Comparison of ENCODE assay signal across 22 cellular contexts in the genomic region with DNA sequence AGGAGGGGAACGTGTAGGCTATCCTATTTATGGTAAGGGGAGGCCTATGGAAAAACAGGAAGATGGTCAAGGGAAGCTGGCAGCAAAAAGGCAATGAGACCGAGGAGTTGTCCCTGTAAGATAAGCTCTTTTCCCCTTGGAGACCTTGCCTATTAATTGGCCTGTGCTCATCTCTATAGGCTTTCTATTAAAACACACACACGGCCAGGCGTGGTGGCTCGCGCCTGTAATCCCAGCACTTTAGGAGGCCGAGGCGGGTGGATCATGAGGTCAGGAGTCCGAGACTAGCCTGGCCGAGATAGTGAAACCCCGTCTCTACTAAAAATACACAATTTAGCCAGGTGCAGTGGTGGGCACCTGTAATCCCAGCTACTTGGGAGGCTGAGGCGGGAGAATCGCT. TPM values are rescaled to one million over a fixed set of nuclear protein-coding genes. Genes with fewer than 3 reads are reported as not detected.
DNase-seq lines count a peak whose midpoint lies in the region; ATAC-seq, FAIRE-seq and TF ChIP-seq lines count a peak whose summit lies in the region.
"Had no signal": no experiment of that assay in that cellular context is flagged by ENCODE, and none has a peak within 500 bp of the region (broad histone marks: within the 10 kb centered on the region; RNA-seq: fewer than 3 reads in every experiment).

No MANE protein-coding gene starts in this region.

- POLR2A ChIA-PET in SK-N-SH (lab: Yijun Ruan, JAX), result interaction anchor here (1.4 to 4.3 kb wide), 4 partner anchors 9 to 94 kb away, joined by 3 to 29 read pairs (median 9); partner anchors contain the start of gene EPAS1

- no peaks in the 10 kb centered on the region for H3K9me3 Mint-ChIP-seq in astrocyte (ENCODE audit: unreplicated experiment)
- H3K9me3 Mint-ChIP-seq: activated naive CD4-positive, alpha-beta T cell treated with anti-CD3 and anti-CD28 coated beads, Interleukin-2, amount 10 ng/mL, durations not matched to agents 7 days and 5 days; mesothelial cell of epicardium; stimulated activated naive CD8-positive, alpha-beta T cell treated with anti-CD3 and anti-CD28 coated beads, Interleukin-15, amount 100 ng/mL, for 72 hours had no signal

- no peak for TF ChIP-seq EP300 in SK-N-SH (IDR thresholded peaks at IDR 0.05; ENCODE audit: borderline replicate concordance in 1 of 2, low read depth in 1 of 2, low read length in 1 of 2)

- peaks cover 51% of the 10 kb centered on the region for H3F3A ChIP-seq in SK-N-SH (replicated peaks; ENCODE audit: insufficient read depth)
- H3F3A ChIP-seq in smooth muscle cell (ENCODE audit: low read depth), result peaks cover 49% of the 10 kb centered on the region

- no peak for FAIRE-seq in astrocyte (lab: Jason Lieb, UNC)

- no peak overlapping the region for H3K4me3 Mint-ChIP-seq in astrocyte (ENCODE audit: unreplicated experiment)
- H3K4me3 Mint-ChIP-seq: activated naive CD4-positive, alpha-beta T cell treated with anti-CD3 and anti-CD28 coated beads, Interleukin-2, amount 10 ng/mL, durations not matched to agents 7 days and 5 days; B cell; mesothelial cell of epicardium; stimulated activated naive CD8-positive, alpha-beta T cell treated with anti-CD3 and anti-CD28 coated beads, Interleukin-15, amount 100 ng/mL, for 72 hours had no signal

- peaks cover 65 to 93% of the 10 kb centered on the region in 2 experiments for H3K4me1 ChIP-seq in SK-N-SH (ENCODE audit: control insufficient read depth in 1 of 2, insufficient read depth in 2 of 2, low read depth in 1 of 2, low read length in 1 of 2)
- H3K4me1 ChIP-seq in astrocyte (ENCODE audit: insufficient read depth, low read length), result peaks cover 41% of the 10 kb centered on the region
- H3K4me1 ChIP-seq in left lung, result peaks cover 65 to 98% of the 10 kb centered on the region in 2 donors
- H3K4me1 ChIP-seq in smooth muscle cell (ENCODE audit: low read depth), result peaks cover 25% of the 10 kb centered on the region

- no peak for DNase-seq in SK-N-SH
- no peak for DNase-seq in astrocyte (ENCODE audit: low read depth)
- no peak for DNase-seq in left lung
- no peak for DNase-seq in smooth muscle cell (lab: John Stamatoyannopoulos, UW; ENCODE audit: unreplicated experiment)
- DNase-seq in SIG-M5 (lab: John Stamatoyannopoulos, UW), result no peak
- DNase-seq: activated naive CD4-positive, alpha-beta T cell treated with anti-CD3 and anti-CD28 coated beads, Interleukin-2, amount 10 ng/mL, durations not matched to agents 7 days and 5 days; activated T-cell treated with anti-CD3 and anti-CD28 coated beads, Interleukin-2, amount 50 U/mL, for 48 hours; aorta; DMS79 treated with DMSO at 0.1 percent for 48 hours; hippocampal formation; NCI-H1105; NCI-H510A treated with DMSO at 0.1 percent for 48 hours; spleen; stimulated activated CD4-positive, alpha-beta T cell treated with anti-CD3 and anti-CD28 coated beads, Interleukin-4, amount 100 ng/mL, for 24 hours; stimulated activated naive CD8-positive, alpha-beta T cell treated with anti-CD3 and anti-CD28 coated beads, Interleukin-15, amount 100 ng/mL, for 72 hours had no signal

- H3K27me3 Mint-ChIP-seq in astrocyte (ENCODE audit: low read depth, unreplicated experiment), result no peaks in the 10 kb centered on the region

- H3K27ac Mint-ChIP-seq in astrocyte (ENCODE audit: unreplicated experiment), result peak overlapping the region; percentile 71
- H3K27ac Mint-ChIP-seq: activated naive CD4-positive, alpha-beta T cell treated with anti-CD3 and anti-CD28 coated beads, Interleukin-2, amount 10 ng/mL, durations not matched to agents 7 days and 5 days; B cell; mesothelial cell of epicardium; stimulated activated naive CD8-positive, alpha-beta T cell treated with anti-CD3 and anti-CD28 coated beads, Interleukin-15, amount 100 ng/mL, for 72 hours had no signal

- no peaks in the 10 kb centered on the region for H3K27me3 ChIP-seq in SK-N-SH (ENCODE audit: insufficient read depth)
- H3K27me3 ChIP-seq in astrocyte (ENCODE audit: insufficient read depth, low read length), result no peaks in the 10 kb centered on the region
- no peaks in the 10 kb centered on the region for H3K27me3 ChIP-seq in left lung
- no peaks in the 10 kb centered on the region for H3K27me3 ChIP-seq in smooth muscle cell (ENCODE audit: low read depth)
- H3K27me3 ChIP-seq: spleen had no signal

- H3K4me1 Mint-ChIP-seq in astrocyte (ENCODE audit: low read depth, unreplicated experiment), result peaks cover 50% of the 10 kb centered on the region
- H3K4me1 Mint-ChIP-seq: B cell had no signal

- CTCF ChIA-PET in SK-N-SH (lab: Yijun Ruan, JAX), result interaction anchor here (1.0 to 6.8 kb wide), 7 partner anchors 11 to 37 kb away, joined by 3 to 56 read pairs (median 10); partner anchors contain the start of gene EPAS1

- no peaks in the 10 kb centered on the region for H3K9me2 ChIP-seq in SK-N-SH

- no peak for TF ChIP-seq CTCF in SK-N-SH (IDR thresholded peaks at IDR 0.05)
- TF ChIP-seq CTCF in astrocyte (IDR thresholded peaks at IDR 0.05; ENCODE audit: insufficient read depth, low read depth, low read length), result no peak
- no peak for TF ChIP-seq CTCF in left lung (IDR thresholded peaks at IDR 0.05)
- TF ChIP-seq CTCF in smooth muscle cell (IDR thresholded peaks at IDR 0.05; ENCODE audit: borderline replicate concordance, insufficient read depth, poor library complexity, severe bottlenecking), result no peak

- H3K27ac ChIP-seq in SK-N-SH (ENCODE audit: low read depth in 2 of 2, low read length in 1 of 2), result peak overlapping the region; percentile 100
- H3K27ac ChIP-seq in astrocyte (ENCODE audit: low read depth, low read length), result no peak overlapping the region
- H3K27ac ChIP-seq in left lung, result peak overlapping the region; percentile 37 to 51
- peak overlapping the region; percentile 96 for H3K27ac ChIP-seq in smooth muscle cell (ENCODE audit: low read depth)
- H3K27ac ChIP-seq: 22Rv1 had no signal

- intact Hi-C loops in left lung (cut with DNase I), result no loop called here

- no peaks in the 10 kb centered on the region for H4K20me1 ChIP-seq in SK-N-SH (ENCODE audit: insufficient read depth)
- H4K20me1 ChIP-seq in astrocyte (ENCODE audit: insufficient read depth, low read length), result no peaks in the 10 kb centered on the region
- H4K20me1 ChIP-seq in smooth muscle cell (ENCODE audit: low read depth), result peaks cover 57% of the 10 kb centered on the region

- peak overlapping the region; percentile 79 for H3K4me2 ChIP-seq in SK-N-SH
- peak overlapping the region; percentile 40 for H3K4me2 ChIP-seq in astrocyte (ENCODE audit: low read length)
- peak overlapping the region; percentile 60 for H3K4me2 ChIP-seq in smooth muscle cell

- H3K9me3 ChIP-seq in SK-N-SH (no peaks in the 10 kb centered on the region), astrocyte (ENCODE audit: insufficient read depth, low read depth, low read length) (no peaks in the 10 kb centered on the region), left lung (no peaks in the 10 kb centered on the region), smooth muscle cell (replicated peaks; ENCODE audit: low read depth) (no peaks in the 10 kb centered on the region)
- H3K9me3 ChIP-seq: spleen had no signal

- peaks cover 91% of the 10 kb centered on the region for H3K79me2 ChIP-seq in SK-N-SH (ENCODE audit: insufficient read depth)
- H3K79me2 ChIP-seq in astrocyte (ENCODE audit: insufficient read depth, low read length), result no peaks in the 10 kb centered on the region
- peaks cover 64% of the 10 kb centered on the region for H3K79me2 ChIP-seq in smooth muscle cell (ENCODE audit: low read depth)

- H2AFZ ChIP-seq in SK-N-SH (ENCODE audit: low read depth) (no peak overlapping the region), astrocyte (ENCODE audit: low read depth, low read length) (no peak overlapping the region), smooth muscle cell (ENCODE audit: low read depth) (no peak overlapping the region)

- ATAC-seq in SK-N-SH treated with all-trans-retinoic acid at 6 μM for 48 hours (no peak), left lung (no peak), GM18909 (IDR thresholded peaks at IDR 0.05; ENCODE audit: poor library complexity, unreplicated experiment) (no peak), HG03097 (IDR thresholded peaks at IDR 0.05; ENCODE audit: low FRiP score, unreplicated experiment) (no peak)
- ATAC-seq: stimulated activated naive CD8-positive, alpha-beta T cell treated with anti-CD3 and anti-CD28 coated beads, Interleukin-15, amount 100 ng/mL, for 72 hours had no signal

- H3K4me3 ChIP-seq in SK-N-SH (ENCODE audit: low read depth in 2 of 2, low read length in 1 of 2), result no peak overlapping the region
- H3K4me3 ChIP-seq in astrocyte (ENCODE audit: insufficient read depth, low read depth, low read length), result no peak overlapping the region
- H3K4me3 ChIP-seq in left lung, result no peak overlapping the region
- H3K4me3 ChIP-seq in smooth muscle cell, result no peak overlapping the region
- H3K4me3 ChIP-seq: spleen had no signal

- TF ChIP-seq RAD21 in SK-N-SH (IDR thresholded peaks at IDR 0.05; ENCODE audit: low read length), result no peak

- peaks cover 2% of the 10 kb centered on the region for H3K36me3 Mint-ChIP-seq in astrocyte (ENCODE audit: low read depth, unreplicated experiment)
- H3K36me3 Mint-ChIP-seq: activated naive CD4-positive, alpha-beta T cell treated with anti-CD3 and anti-CD28 coated beads, Interleukin-2, amount 10 ng/mL, durations not matched to agents 7 days and 5 days; mesothelial cell of epicardium had no signal

- H3K9ac ChIP-seq in SK-N-SH, result peak overlapping the region; percentile 7; the same call in 1 of the 2 replicates
- no peak overlapping the region for H3K9ac ChIP-seq in astrocyte (ENCODE audit: low read length)
- H3K9ac ChIP-seq in smooth muscle cell (ENCODE audit: low read depth), result no peak overlapping the region

- H3K36me3 ChIP-seq in SK-N-SH (replicated peaks in 1 of 2; ENCODE audit: control insufficient read depth in 1 of 2, insufficient read depth in 2 of 2, low read length in 1 of 2) (peaks cover 0 to 2% of the 10 kb centered on the region in 2 experiments), astrocyte (ENCODE audit: insufficient read depth, low read length) (no peaks in the 10 kb centered on the region), left lung (no peaks in the 10 kb centered on the region), smooth muscle cell (ENCODE audit: low read depth) (no peaks in the 10 kb centered on the region)
- H3K36me3 ChIP-seq: spleen had no signal

- WGBS in SK-N-SH (ENCODE audit: low lambda C conversion rate), result 88% methylated on average over 13 of the region's 13 CpGs
- WGBS in smooth muscle cell (ENCODE audit: low lambda C conversion rate), result 82% methylated on average over 13 of the region's 13 CpGs

TF ChIP-seq in SK-N-SH, 30 proteins besides CTCF, POLR2A, EP300 and RAD21 (continues in another document):
- TF ChIP-seq RXRA (IDR thresholded peaks at IDR 0.05; ENCODE audit: borderline replicate concordance, low read depth), result no peak
- TF ChIP-seq JUND (IDR thresholded peaks at IDR 0.05), result no peak

RNA-seq across cellular contexts. Expression of gene EPAS1, which starts 32.1 kb away (rescaled TPM):
- polyA plus RNA-seq in SK-N-SH (2012; rRNA removed) (69.2 and 92.2 TPM in 2 replicates), smooth muscle cell (31.7 and 61.5 TPM in 2 replicates)
- polyA plus RNA-seq in SK-N-SH (2012; cell fraction: cytosol; rRNA removed), result 66.4 and 74.6 TPM in 2 replicates
- polyA plus RNA-seq in SK-N-SH (2012; cell fraction: nucleus; rRNA removed), result 83.4 and 100 TPM in 2 replicates
- total RNA-seq in astrocyte (42.8 and 42.9 TPM in 2 replicates), left lung (100 to 1,000 TPM; 590 to 962 TPM), smooth muscle cell (57.5 and 91.6 TPM in 2 replicates)
- polyA plus RNA-seq: neural cell had no signal
